In genomic region chr22:19769393-19769715, GRCh38 we compare ENCODE assay signal across 30 cellular contexts. TPM values are rescaled to one million over a fixed set of nuclear protein-coding genes. Genes with fewer than 3 reads are reported as not detected.
"Had no signal": no experiment of that assay in that cellular context is flagged by ENCODE, and none has a peak within 500 bp of the region (broad histone marks: within the 10 kb centered on the region; RNA-seq: fewer than 3 reads in every experiment).

No MANE protein-coding gene starts in this region.

- H3K9me3 ChIP-seq: adrenal gland, body of pancreas, heart left ventricle, sigmoid colon, uterus had no signal

- H3K36me3 ChIP-seq: adrenal gland, heart left ventricle, sigmoid colon, uterus had no signal

- FAIRE-seq: small intestine, TTC549 had no signal

- H3K4me1 ChIP-seq: uterus had no signal

- H3K9me3 Mint-ChIP-seq: activated naive CD8-positive, alpha-beta T cell treated with anti-CD3 and anti-CD28 coated beads for 36 hours; activated T-cell treated with anti-CD3 and anti-CD28 coated beads, Interleukin-2, amount 50 U/mL, for 72 hours; neural crest cell; stimulated activated memory B cell treated with anti-CD40 and anti-IgM and Interleukin-4, amounts not matched to agents 10 μg/mL and 1 μg/mL and 100 μg/mL, for 72 hours; stimulated activated naive CD8-positive, alpha-beta T cell treated with anti-CD3 and anti-CD28 coated beads, Interleukin-15, amount 100 ng/mL, for 72 hours; type B pancreatic cell had no signal

- H3K4me3 Mint-ChIP-seq: activated naive CD8-positive, alpha-beta T cell treated with anti-CD3 and anti-CD28 coated beads for 36 hours; activated T-cell treated with anti-CD3 and anti-CD28 coated beads, Interleukin-2, amount 50 U/mL, for 72 hours; naive thymus-derived CD4-positive, alpha-beta T cell; neural crest cell; stimulated activated memory B cell treated with anti-CD40 and anti-IgM and Interleukin-4, amounts not matched to agents 10 μg/mL and 1 μg/mL and 100 μg/mL, for 72 hours; stimulated activated naive CD8-positive, alpha-beta T cell treated with anti-CD3 and anti-CD28 coated beads, Interleukin-15, amount 100 ng/mL, for 72 hours; type B pancreatic cell had no signal

- H3K27ac Mint-ChIP-seq: activated naive CD8-positive, alpha-beta T cell treated with anti-CD3 and anti-CD28 coated beads for 36 hours; activated T-cell treated with anti-CD3 and anti-CD28 coated beads, Interleukin-2, amount 50 U/mL, for 72 hours; naive thymus-derived CD4-positive, alpha-beta T cell; stimulated activated memory B cell treated with anti-CD40 and anti-IgM and Interleukin-4, amounts not matched to agents 10 μg/mL and 1 μg/mL and 100 μg/mL, for 72 hours; stimulated activated naive CD8-positive, alpha-beta T cell treated with anti-CD3 and anti-CD28 coated beads, Interleukin-15, amount 100 ng/mL, for 72 hours; type B pancreatic cell had no signal

- ATAC-seq: activated T-cell treated with anti-CD3 and anti-CD28 coated beads, Interleukin-2, amount 50 U/mL, for 72 hours; body of pancreas; heart left ventricle; naive thymus-derived CD4-positive, alpha-beta T cell; stimulated activated memory B cell treated with anti-CD40 and anti-IgM and Interleukin-4, amounts not matched to agents 10 μg/mL and 1 μg/mL and 100 μg/mL, for 72 hours; stimulated activated naive CD8-positive, alpha-beta T cell treated with anti-CD3 and anti-CD28 coated beads, Interleukin-15, amount 100 ng/mL, for 72 hours had no signal

- H3K27ac ChIP-seq: adrenal gland, body of pancreas, coronary artery, dorsolateral prefrontal cortex, heart left ventricle, sigmoid colon, uterus, VCaP had no signal

- H3K36me3 Mint-ChIP-seq: activated naive CD8-positive, alpha-beta T cell treated with anti-CD3 and anti-CD28 coated beads for 36 hours; naive thymus-derived CD4-positive, alpha-beta T cell; stimulated activated memory B cell treated with anti-CD40 and anti-IgM and Interleukin-4, amounts not matched to agents 10 μg/mL and 1 μg/mL and 100 μg/mL, for 72 hours had no signal

- DNase-seq: activated CD4-positive, alpha-beta T cell treated with anti-CD3 and anti-CD28 coated beads for 4 hours; activated CD4-positive, alpha-beta T cell treated with anti-CD3 and anti-CD28 coated beads, Interleukin-2, amount 50 U/mL, for 4 hours; activated naive CD4-positive, alpha-beta T cell; activated naive CD8-positive, alpha-beta T cell treated with anti-CD3 and anti-CD28 coated beads for 36 hours; activated T-cell treated with anti-CD3 and anti-CD28 coated beads for 4 hours; activated T-cell treated with anti-CD3 and anti-CD28 coated beads, Interleukin-2, amount 50 U/mL, for 72 hours; adrenal gland; body of pancreas; cerebellar nuclear complex; dorsolateral prefrontal cortex; effector memory CD4-positive, alpha-beta T cell; foreskin fibroblast; midbrain; naive thymus-derived CD4-positive, alpha-beta T cell; sigmoid colon; small intestine; stimulated activated CD4-positive, alpha-beta T cell treated with anti-CD3 and anti-CD28 coated beads, Interleukin-1b, Interleukin-23, amount 100 ng/mL, for 48 hours; stimulated activated CD4-positive, alpha-beta T cell treated with anti-CD3 and anti-CD28 coated beads, Interleukin-4, amount 100 ng/mL, for 4 hours; stimulated activated CD8-positive, alpha-beta memory T cell treated with anti-CD3 and anti-CD28 coated beads, Interleukin-4, amount 100 ng/mL, for 48 hours; stimulated activated naive CD8-positive, alpha-beta T cell treated with anti-CD3 and anti-CD28 coated beads, Interleukin-15, amount 100 ng/mL, for 72 hours; substantia nigra; uterus had no signal

- H3K4me3 ChIP-seq: adrenal gland, body of pancreas, coronary artery, dorsolateral prefrontal cortex, heart left ventricle, sigmoid colon, uterus had no signal

RNA-seq across cellular contexts. Expression of gene TBX1, which starts 8.8 kb away (rescaled TPM):
- total RNA-seq: activated naive CD8-positive, alpha-beta T cell treated with anti-CD3 and anti-CD28 coated beads for 36 hours; neural crest cell; T-helper 1 cell treated with Interleukin-12 subunit alpha and Interleukin-12 subunit beta and Interleukin-4 antibody, amounts not matched to agents 30 ng/mL and 1 ng/mL, for 36 hours had no signal
- polyA plus RNA-seq: naive thymus-derived CD4-positive, alpha-beta T cell had no signal

RNA-seq across cellular contexts. Expression of gene GP1BB, which starts 46.0 kb away (rescaled TPM):
- total RNA-seq: activated naive CD8-positive, alpha-beta T cell treated with anti-CD3 and anti-CD28 coated beads for 36 hours; T-helper 1 cell treated with Interleukin-12 subunit alpha and Interleukin-12 subunit beta and Interleukin-4 antibody, amounts not matched to agents 30 ng/mL and 1 ng/mL, for 36 hours had no signal
- polyA plus RNA-seq: naive thymus-derived CD4-positive, alpha-beta T cell had no signal

RNA-seq across cellular contexts. Expression of gene SEPTIN5, which starts 55.1 kb away (rescaled TPM):
- total RNA-seq: T-helper 1 cell treated with Interleukin-12 subunit alpha and Interleukin-12 subunit beta and Interleukin-4 antibody, amounts not matched to agents 30 ng/mL and 1 ng/mL, for 36 hours had no signal
